In genomic region chr3:151227438-151228290, GRCh38 we compare ENCODE assay signal across 8 cellular contexts. TPM values are rescaled to one million over a fixed set of nuclear protein-coding genes. Genes with fewer than 3 reads are reported as not detected.
DNase-seq lines count a peak whose midpoint lies in the region; ATAC-seq and TF ChIP-seq lines count a peak whose summit lies in the region.

No MANE protein-coding gene starts in this region.

- no peaks in the 10 kb centered on the region for H3K27me3 Mint-ChIP-seq in activated naive CD8-positive, alpha-beta T cell

- H3K4me1 ChIP-seq in upper lobe of right lung = no peaks in the 10 kb centered on the region

- H3K36me3 Mint-ChIP-seq in activated naive CD8-positive, alpha-beta T cell = no peaks in the 10 kb centered on the region

- peak; percentile 92 for TF ChIP-seq CTCF in upper lobe of right lung (IDR thresholded peaks at IDR 0.05)

- no peak overlapping the region for H3K4me3 Mint-ChIP-seq in activated naive CD8-positive, alpha-beta T cell

- no peaks in the 10 kb centered on the region for H3K36me3 ChIP-seq in upper lobe of right lung

- no peak overlapping the region for H3K4me3 ChIP-seq in Jurkat, Clone E6-1 (ENCODE audit: low read length)
- H3K4me3 ChIP-seq in upper lobe of right lung = no peak overlapping the region

- no peaks in the 10 kb centered on the region for H3K9me3 ChIP-seq in upper lobe of right lung

- peak overlapping the region; percentile 7 for H3K27ac ChIP-seq in upper lobe of right lung

- ATAC-seq in GM21717 (IDR thresholded peaks at IDR 0.05; ENCODE audit: unreplicated experiment) (peak; percentile 83), Right ventricle myocardium inferior (peak; percentile 87), upper lobe of right lung (peak; percentile 95)

- H3K27ac Mint-ChIP-seq in activated naive CD8-positive, alpha-beta T cell = peak overlapping the region; percentile 71

- DNase-seq in ELR (ENCODE audit: low read depth) = peak; percentile 80
- peak; percentile 68 for DNase-seq in Jurkat, Clone E6-1 (ENCODE audit: low read depth, low spot score)
- DNase-seq in SKM-1 treated with dmso at 0.1 percent for 144 hours (lab: John Stamatoyannopoulos, UW; ENCODE audit: unreplicated experiment) = peak; percentile 40
- DNase-seq in Right ventricle myocardium inferior (ENCODE audit: missing footprints) = peak; percentile 68
- peak; percentile 91 for DNase-seq in posterior vena cava (ENCODE audit: low spot score)
- DNase-seq in upper lobe of right lung = peak; percentile 72

- intact Hi-C loops in Right ventricle myocardium inferior (cut with DNase I) (loop anchor here (1.0 to 5.0 kb wide), 2 partner anchors 56 to 100 kb away; partner anchors contain the start of gene P2RY13), posterior vena cava (cut with DNase I) (loop anchor here in 1 of 2 donors (5.0 kb wide), 1 partner anchor 55 kb away; no protein-coding TSS in a partner anchor), upper lobe of right lung (cut with DNase I) (loop anchor here (10.0 kb wide), 1 partner anchor 57 kb away; no protein-coding TSS in a partner anchor)

- no peaks in the 10 kb centered on the region for H3K27me3 ChIP-seq in upper lobe of right lung

- H3K4me1 Mint-ChIP-seq in activated naive CD8-positive, alpha-beta T cell (ENCODE audit: low read depth) = peaks cover 60% of the 10 kb centered on the region

- H3K9me3 Mint-ChIP-seq in activated naive CD8-positive, alpha-beta T cell (ENCODE audit: low read depth) = no peaks in the 10 kb centered on the region

RNA-seq across cellular contexts. Expression of gene GPR171, which starts 24.6 kb away (rescaled TPM):
- not detected for polyA plus RNA-seq in Jurkat, Clone E6-1 (2012; ENCODE audit: insufficient read depth, insufficient read length)
- total RNA-seq in Right ventricle myocardium inferior = 0.24 TPM
- total RNA-seq in posterior vena cava = 1 to 10 TPM in 1 of 2 donors, under 1 TPM in 1; 0.83 to 1.4 TPM
- total RNA-seq in upper lobe of right lung = 3.2 TPM

RNA-seq across cellular contexts. Expression of gene P2RY14, which starts 50.7 kb away (rescaled TPM):
- polyA plus RNA-seq in Jurkat, Clone E6-1 (2012; ENCODE audit: insufficient read depth, insufficient read length) = not detected
- total RNA-seq in Right ventricle myocardium inferior (3.9 TPM), posterior vena cava (1 to 10 TPM; 1.4 to 5.3 TPM), upper lobe of right lung (7.2 TPM)

Comparison
In these comparisons a context has a peak if more than half of its experiments do, and no peak if none do; other contexts are left out.
1. DNase-seq: peak in every context shown above with its lines; median percentile 91 in posterior vena cava; 80 in ELR; 72 in upper lobe of right lung; 68 in Jurkat, Clone E6-1; 68 in Right ventricle myocardium inferior; 40 in SKM-1 treated with dmso at 0.1 percent for 144 hours.